Comparison of ENCODE assay signal across 18 cellular contexts in genomic region chr3:127728417-127728816, GRCh38.
"Had no signal": no experiment of that assay in that cellular context is flagged by ENCODE, and none has a peak within 500 bp of the region (broad histone marks: within the 10 kb centered on the region; RNA-seq: fewer than 3 reads in every experiment).

No MANE protein-coding gene starts in this region.

- ATAC-seq: activated CD8-positive, alpha-beta memory T cell treated with anti-CD3 and anti-CD28 coated beads, Interleukin-2, amount 10 ng/mL, durations not matched to agents 7 days and 5 days; gastrocnemius medialis; lower lobe of right lung; right cardiac atrium had no signal

- H3K27me3 ChIP-seq: gastrocnemius medialis, hepatocyte, tibial nerve, vagina had no signal

- H3K36me3 ChIP-seq: gastrocnemius medialis, lower lobe of right lung, tibial nerve, vagina had no signal

- H3K4me3 ChIP-seq: coronary artery, gastrocnemius medialis, hepatocyte, lower lobe of right lung, tibial nerve, vagina had no signal

- H3K4me1 ChIP-seq: vagina had no signal

- H3K27ac ChIP-seq: coronary artery, hepatocyte, lower lobe of right lung, tibial nerve, vagina had no signal

- H3K9me3 ChIP-seq: gastrocnemius medialis, lower lobe of right lung, tibial nerve, vagina had no signal

- DNase-seq: activated CD4-positive, alpha-beta T cell treated with anti-CD3 and anti-CD28 coated beads for 1 hour; activated CD4-positive, alpha-beta T cell treated with anti-CD3 and anti-CD28 coated beads, Interleukin-2, amount 50 U/mL, for 48 hours; activated CD8-positive, alpha-beta memory T cell treated with anti-CD3 and anti-CD28 coated beads, Interleukin-2, amount 10 ng/mL, durations not matched to agents 7 days and 5 days; activated effector memory CD4-positive, alpha-beta T cell treated with Interleukin-2 at 50 U/mL for 16 hours; activated T-cell treated with anti-CD3 and anti-CD28 coated beads, Interleukin-2, amount 50 U/mL, for 24 hours; caudate nucleus; effector CD8-positive, alpha-beta T cell; gastrocnemius medialis; lower lobe of right lung; midbrain; naive B cell; posterior cingulate gyrus; right cardiac atrium; small intestine had no signal
